ENCODE assay signal across 8 cellular contexts in the genomic region with DNA sequence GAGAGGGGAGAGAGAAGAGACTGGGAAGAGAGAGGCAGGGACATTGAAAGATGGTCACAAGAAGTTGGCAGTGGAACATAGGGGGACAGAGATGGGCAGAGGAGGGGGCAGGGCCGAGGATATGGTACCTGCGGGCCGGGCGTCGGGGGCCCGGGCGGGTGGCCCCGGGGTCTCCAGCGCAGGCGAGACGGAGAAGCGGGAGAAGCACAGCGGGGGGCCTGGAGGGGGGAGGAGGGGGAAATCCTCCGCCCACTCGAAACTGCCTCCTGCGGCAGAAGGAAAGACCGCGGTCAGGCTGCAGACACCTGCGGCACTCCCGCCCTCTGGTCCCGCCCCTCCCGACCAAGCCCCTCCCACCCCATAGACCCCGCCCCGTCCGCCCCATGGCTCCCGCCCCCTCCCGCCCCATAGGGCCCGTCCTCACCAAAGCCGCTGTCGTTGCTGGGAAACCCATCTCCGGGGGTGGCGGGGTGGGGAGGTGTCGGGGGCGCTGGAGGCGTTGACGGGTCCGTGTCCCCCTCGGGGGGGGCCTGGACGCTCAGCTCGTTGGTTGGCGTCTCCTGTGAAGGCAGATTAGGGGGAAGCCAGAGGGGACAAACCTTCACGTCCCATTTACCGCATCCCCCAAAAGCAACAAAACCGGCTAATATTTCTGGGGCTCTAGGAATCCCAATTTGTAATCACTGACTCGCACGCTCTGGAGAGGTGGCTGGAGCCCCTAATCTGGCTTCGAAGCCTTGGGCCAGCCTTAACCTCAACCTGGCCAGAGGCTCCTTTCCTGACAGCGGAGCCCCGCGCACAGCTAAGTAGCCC. TPM values are rescaled to one million over a fixed set of nuclear protein-coding genes. Genes with fewer than 3 reads are reported as not detected.
DNase-seq lines count a peak whose midpoint lies in the region; ATAC-seq and TF ChIP-seq lines count a peak whose summit lies in the region.

No MANE protein-coding gene starts in this region.

- no peaks in the 10 kb centered on the region for H3K36me3 ChIP-seq in GM06990 (ENCODE audit: control insufficient read depth, insufficient read depth, low read length)
- no peaks in the 10 kb centered on the region for H3K36me3 ChIP-seq in esophagus muscularis mucosa

- H3K4me1 ChIP-seq in esophagus muscularis mucosa = peaks cover 32 to 69% (median 61%) of the 10 kb centered on the region in 4 donors

- TF ChIP-seq EP300 in esophagus muscularis mucosa (IDR thresholded peaks at IDR 0.05) = no peak

- H3K27ac ChIP-seq in esophagus muscularis mucosa (replicated peaks in 1 of 4) = peak overlapping the region in 1 of 4 donors; percentile 36

- WGBS in esophagus muscularis mucosa = 13% methylated on average over 32 of the region's 50 CpGs

- intact Hi-C loops in esophagus muscularis mucosa (cut with DNase I) = no loop called here

- H3K4me3 ChIP-seq in GM06990 (replicated peaks; ENCODE audit: low read depth, low read length) = no peak overlapping the region
- H3K4me3 ChIP-seq in esophagus muscularis mucosa = peak overlapping the region; percentile 2 to 34 (median 14)

- DNase-seq in GM06990 (ENCODE audit: extremely low read depth, insufficient read length) (peak; percentile 72), NCI-H146 (lab: John Stamatoyannopoulos, UW) (peak; percentile 79), esophagus muscularis mucosa (ENCODE audit: extremely low spot score) (no peak), NCI-H446 treated with DMSO at 0.1 percent for 48 hours (lab: John Stamatoyannopoulos, UW) (no peak)
- DNase-seq in activated CD8-positive, alpha-beta memory T cell treated with anti-CD3 and anti-CD28 coated beads for 24 hours = peak; percentile 80
- DNase-seq in stimulated activated CD8-positive, alpha-beta memory T cell treated with anti-CD3 and anti-CD28 coated beads, Interleukin-4, amount 100 ng/mL, for 48 hours = peak; percentile 65

- no peak for ATAC-seq in HG02678 (IDR thresholded peaks at IDR 0.05; ENCODE audit: unreplicated experiment)
- no peak for ATAC-seq in HG03159 (IDR thresholded peaks at IDR 0.05; ENCODE audit: unreplicated experiment)

- TF ChIP-seq CTCF in GM06990 (IDR thresholded peaks at IDR 0.05; ENCODE audit: insufficient read depth, low read length, poor library complexity, severe bottlenecking) = no peak
- no peak for TF ChIP-seq CTCF in esophagus muscularis mucosa (IDR thresholded peaks at IDR 0.05)

- no peaks in the 10 kb centered on the region for H3K9me3 ChIP-seq in esophagus muscularis mucosa

- H3K27me3 ChIP-seq in GM06990 (replicated peaks; ENCODE audit: control insufficient read depth, insufficient read depth, low read length) (no peaks in the 10 kb centered on the region; the same call in 1 of the 2 replicates), esophagus muscularis mucosa (peaks cover 0 to 17% (median 4%) of the 10 kb centered on the region in 4 donors)

- TF ChIP-seq POLR2A in esophagus muscularis mucosa (IDR thresholded peaks at IDR 0.05; ENCODE audit: low read depth) = no peak

RNA-seq across cellular contexts. Expression of a gene that starts 20.4 kb away (rescaled TPM):
- total RNA-seq in esophagus muscularis mucosa = under 1 TPM; 0.17 to 0.57 (median 0.37) TPM

RNA-seq across cellular contexts. Expression of a gene that starts 22.0 kb away (rescaled TPM):
- total RNA-seq in esophagus muscularis mucosa = 10 to 100 TPM; 40.1 to 50.7 (median 48.4) TPM

RNA-seq across cellular contexts. Expression of a gene that starts 35.8 kb away (rescaled TPM):
- total RNA-seq in esophagus muscularis mucosa = under 1 TPM; 0.42 to 0.86 (median 0.51) TPM

RNA-seq across cellular contexts. Expression of a gene that starts 45.4 kb away (rescaled TPM):
- total RNA-seq in esophagus muscularis mucosa = 10 to 100 TPM; 19.5 to 42.9 (median 31.7) TPM

Comparison
In these comparisons a context has a peak if more than half of its experiments do, and no peak if none do; other contexts are left out.
1. DNase-seq: peak in GM06990 (single experiment), NCI-H146 (single experiment), activated CD8-positive, alpha-beta memory T cell treated with anti-CD3 and anti-CD28 coated beads for 24 hours (single experiment) and stimulated activated CD8-positive, alpha-beta memory T cell treated with anti-CD3 and anti-CD28 coated beads, Interleukin-4, amount 100 ng/mL, for 48 hours (single experiment); none in esophagus muscularis mucosa (single experiment) and NCI-H446 treated with DMSO at 0.1 percent for 48 hours (single experiment).